Comparison of ENCODE assay signal across 8 cellular contexts in genomic region chr1:91021686-91022517, GRCh38. TPM values are rescaled to one million over a fixed set of nuclear protein-coding genes. Genes with fewer than 3 reads are reported as not detected.
DNase-seq lines count a peak whose midpoint lies in the region; ATAC-seq, FAIRE-seq and TF ChIP-seq lines count a peak whose summit lies in the region.

Gene ZNF644 (minus strand): TSS chr1:91022035. CDS start chr1:90982353, 39,682 bp downstream.

- peak; percentile 97 for DNase-seq in DMS 273 (lab: John Stamatoyannopoulos, UW; ENCODE audit: unreplicated experiment)
- peak; percentile 94 for DNase-seq in activated CD8-positive, alpha-beta memory T cell treated with anti-CD3 and anti-CD28 coated beads, Interleukin-2, amount 50 U/mL, for 48 hours
- DNase-seq in endothelial cell of umbilical vein (ENCODE audit: low read depth, low spot score) = peak; percentile 84
- DNase-seq in midbrain (lab: John Stamatoyannopoulos, UW) = peak; percentile 97
- peak; percentile 71 to 79 for DNase-seq in stimulated activated CD8-positive, alpha-beta memory T cell treated with anti-CD3 and anti-CD28 coated beads, Interleukin-2, amount 100 ng/mL, for 1 hour (ENCODE audit: low read depth in 2 of 2)

- peaks cover 34% of the 10 kb centered on the region for H3K36me3 ChIP-seq in HUES64 (ENCODE audit: insufficient read depth, low read length)
- peaks cover 24% of the 10 kb centered on the region for H3K36me3 ChIP-seq in OCI-LY3 (replicated peaks; ENCODE audit: low read depth, low read length)
- H3K36me3 ChIP-seq in endothelial cell of umbilical vein (ENCODE audit: control insufficient read depth in 2 of 2, extremely low read depth in 1 of 2, insufficient read depth in 2 of 2, low read length in 2 of 2) = no peaks in the 10 kb centered on the region

- peak within 1 kb of the TSS; percentile 77 for H2AFZ ChIP-seq in OCI-LY3 (ENCODE audit: low read depth, low read length)
- peak within 1 kb of the TSS; percentile 87 for H2AFZ ChIP-seq in endothelial cell of umbilical vein (ENCODE audit: low read depth, low read length)

- TF ChIP-seq POLR2A in endothelial cell of umbilical vein (IDR thresholded peaks at IDR 0.05; ENCODE audit: low read depth, low read length) = peak; percentile 53

- peak within 1 kb of the TSS; percentile 100 for H3K27ac ChIP-seq in HUES64 (ENCODE audit: low read depth, low read length)
- peak within 1 kb of the TSS; percentile 96 for H3K27ac ChIP-seq in OCI-LY3 (ENCODE audit: low read length)
- H3K27ac ChIP-seq in endothelial cell of umbilical vein (ENCODE audit: insufficient read depth, low read depth, low read length) = peak within 1 kb of the TSS; percentile 97

- ATAC-seq in GM21515 (IDR thresholded peaks at IDR 0.05; ENCODE audit: unreplicated experiment) = peak; percentile 80

- FAIRE-seq in endothelial cell of umbilical vein (lab: Jason Lieb, UNC) = peak; percentile 88

- peak within 1 kb of the TSS; percentile 100 for H3K9ac ChIP-seq in HUES64 (ENCODE audit: low read depth, low read length)
- peak within 1 kb of the TSS; percentile 97 for H3K9ac ChIP-seq in OCI-LY3 (ENCODE audit: low read length)
- peak within 1 kb of the TSS; percentile 99 for H3K9ac ChIP-seq in endothelial cell of umbilical vein (replicated peaks; ENCODE audit: extremely low read depth, insufficient read depth, low read length)

- CTCF ChIA-PET in endothelial cell of umbilical vein (lab: Charles Lee) = interaction anchor here (1.0 to 1.7 kb wide), 5 partner anchors 12 to 300 kb away, joined by 3 to 8 read pairs (median 4); no protein-coding TSS in a partner anchor

- TF ChIP-seq CTCF in OCI-LY3 (IDR thresholded peaks at IDR 0.05; ENCODE audit: low read depth, low read length) (no peak), endothelial cell of umbilical vein (IDR thresholded peaks at IDR 0.05; ENCODE audit: extremely low read depth in 1 of 2, insufficient read depth in 1 of 2, low read depth in 1 of 2, low read length in 2 of 2) (no peak)

- H3K9me3 ChIP-seq in HUES64 (ENCODE audit: insufficient read depth, low read depth, low read length) = peaks cover 12% of the 10 kb centered on the region; the same call in 1 of the 2 replicates
- no peaks in the 10 kb centered on the region for H3K9me3 ChIP-seq in OCI-LY3 (ENCODE audit: insufficient read depth, low read length)
- no peaks in the 10 kb centered on the region for H3K9me3 ChIP-seq in endothelial cell of umbilical vein (replicated peaks; ENCODE audit: control insufficient read depth, insufficient read depth, low read length)

- dilution Hi-C loops in endothelial cell of umbilical vein (cut with MboI; ENCODE audit: extremely low pct_ligation_motif_present, low sequenced_read_pairs) = no loop called here

- BruUV-seq in endothelial cell of umbilical vein (replicated peaks; lab: Mats Ljungman, UMichigan) = TSS peak; percentile 87

- H4K20me1 ChIP-seq in OCI-LY3 (ENCODE audit: insufficient read depth, low read length) = peaks cover 37% of the 10 kb centered on the region
- peaks cover 4% of the 10 kb centered on the region for H4K20me1 ChIP-seq in endothelial cell of umbilical vein (replicated peaks; ENCODE audit: control insufficient read depth, extremely low read depth, insufficient read depth, low read length)

- H3K4me3 ChIP-seq in HUES64 (ENCODE audit: low read length) (peak within 1 kb of the TSS; percentile 96), OCI-LY3 (ENCODE audit: low read length) (peak within 1 kb of the TSS; percentile 99), endothelial cell of umbilical vein (replicated peaks in 1 of 3; ENCODE audit: insufficient read depth in 1 of 3, low read depth in 1 of 3, low read length in 3 of 3) (peak within 1 kb of the TSS; percentile 72 to 99 (median 96))

- H3K9me1 ChIP-seq in endothelial cell of umbilical vein (replicated peaks; ENCODE audit: control insufficient read depth, extremely low read depth, insufficient read depth, low read length) = no peaks in the 10 kb centered on the region

- peaks cover 55% of the 10 kb centered on the region for H3K79me2 ChIP-seq in OCI-LY3 (ENCODE audit: low read length)
- peaks cover 45% of the 10 kb centered on the region for H3K79me2 ChIP-seq in endothelial cell of umbilical vein (ENCODE audit: control insufficient read depth, insufficient read depth, low read length)

- intact Hi-C loops in endothelial cell of umbilical vein (cut with micrococcal nuclease) = loop anchor here (2.0 to 5.0 kb wide), 3 partner anchors 145 to 299 kb away; no protein-coding TSS in a partner anchor

- 1% methylated on average over 70 of the region's 70 CpGs for WGBS in HUES64

- H3K27me3 ChIP-seq in HUES64 (ENCODE audit: insufficient read depth, low read length) (no peaks in the 10 kb centered on the region), OCI-LY3 (ENCODE audit: low read depth, low read length) (no peaks in the 10 kb centered on the region), endothelial cell of umbilical vein (ENCODE audit: control insufficient read depth in 2 of 2, insufficient read depth in 2 of 2, low read length in 2 of 2) (no peaks in the 10 kb centered on the region)

- H3K4me1 ChIP-seq in HUES64 (ENCODE audit: insufficient read depth, low read length) (peaks cover 26% of the 10 kb centered on the region), OCI-LY3 (ENCODE audit: low read length) (peaks cover 58% of the 10 kb centered on the region), endothelial cell of umbilical vein (ENCODE audit: control insufficient read depth, extremely low read depth, insufficient read depth, low read length) (peaks cover 19% of the 10 kb centered on the region)

- POLR2A ChIA-PET in endothelial cell of umbilical vein (lab: Charles Lee) = interaction anchor here (0.7 kb wide), 2 partner anchors 195 to 296 kb away, joined by 3 to 4 read pairs; no protein-coding TSS in a partner anchor

- H3K4me2 ChIP-seq in OCI-LY3 (ENCODE audit: low read length) (peak within 1 kb of the TSS; percentile 93), endothelial cell of umbilical vein (ENCODE audit: insufficient read depth, low read length) (peak within 1 kb of the TSS; percentile 97)

TF ChIP-seq in endothelial cell of umbilical vein, 7 proteins besides CTCF, POLR2A, EP300 and RAD21:
- TF ChIP-seq MAX (IDR thresholded peaks at IDR 0.05; ENCODE audit: insufficient read depth, insufficient read length) = peak; percentile 25
- no peak for TF ChIP-seq EZH2 (IDR thresholded peaks at IDR 0.05; ENCODE audit: borderline replicate concordance, low read depth, low read length, severe bottlenecking)
- no peak for TF ChIP-seq GATA2 (IDR thresholded peaks at IDR 0.05; ENCODE audit: insufficient read depth, insufficient read length, low read depth, low read length)
- no peak for TF ChIP-seq JUN (IDR thresholded peaks at IDR 0.05; ENCODE audit: borderline replicate concordance, insufficient read depth, insufficient read length, low read depth)
- TF ChIP-seq POLR2AphosphoS5 (IDR thresholded peaks at IDR 0.05; ENCODE audit: insufficient read depth, low read depth, low read length) = peak; percentile 79
- no peak for TF ChIP-seq FOS (IDR thresholded peaks at IDR 0.05; ENCODE audit: borderline replicate concordance, insufficient read depth, low read length)
- peak; percentile 48 for TF ChIP-seq MYC (IDR thresholded peaks at IDR 0.05; ENCODE audit: low read depth, low read length)

RNA-seq across cellular contexts. Expression of gene ZNF644, which starts in this region (rescaled TPM):
- polyA plus RNA-seq in HUES64 (2013, experiment 1 of 2) = 41.9 TPM
- polyA plus RNA-seq in HUES64 (2013, experiment 2 of 2) = 54.7 TPM
- total RNA-seq in endothelial cell of umbilical vein = 38.7 and 47.0 TPM in 2 replicates
- polyA plus RNA-seq in endothelial cell of umbilical vein = 6.3 and 7.2 TPM in 2 replicates
- 10.7 and 11.1 TPM in 2 replicates for polyA plus RNA-seq in endothelial cell of umbilical vein (2011; cell fraction: cytosol; rRNA removed)
- polyA plus RNA-seq in endothelial cell of umbilical vein (2011; cell fraction: nucleus; rRNA removed) = 27.9 and 32.2 TPM in 2 replicates
- polyA plus RNA-seq in endothelial cell of umbilical vein (2012) = 17.9 and 19.8 TPM in 2 replicates
- polyA minus RNA-seq in endothelial cell of umbilical vein = 54.6 and 55.9 TPM in 2 replicates
- 34.6 TPM for polyA minus RNA-seq in endothelial cell of umbilical vein (2011; cell fraction: cytosol; rRNA and poly(A)+ RNA removed)
- 158 and 203 TPM in 2 replicates for polyA minus RNA-seq in endothelial cell of umbilical vein (2011; cell fraction: nucleus; rRNA and poly(A)+ RNA removed)

Comparison
In these comparisons a context has a peak if more than half of its experiments do, and no peak if none do; other contexts are left out.
1. Peak in every context shown above with its lines: DNase-seq, ATAC-seq, H3K4me3 ChIP-seq and H3K27ac ChIP-seq.